8 cellular contexts compared by ENCODE assay signal in the genomic region with DNA sequence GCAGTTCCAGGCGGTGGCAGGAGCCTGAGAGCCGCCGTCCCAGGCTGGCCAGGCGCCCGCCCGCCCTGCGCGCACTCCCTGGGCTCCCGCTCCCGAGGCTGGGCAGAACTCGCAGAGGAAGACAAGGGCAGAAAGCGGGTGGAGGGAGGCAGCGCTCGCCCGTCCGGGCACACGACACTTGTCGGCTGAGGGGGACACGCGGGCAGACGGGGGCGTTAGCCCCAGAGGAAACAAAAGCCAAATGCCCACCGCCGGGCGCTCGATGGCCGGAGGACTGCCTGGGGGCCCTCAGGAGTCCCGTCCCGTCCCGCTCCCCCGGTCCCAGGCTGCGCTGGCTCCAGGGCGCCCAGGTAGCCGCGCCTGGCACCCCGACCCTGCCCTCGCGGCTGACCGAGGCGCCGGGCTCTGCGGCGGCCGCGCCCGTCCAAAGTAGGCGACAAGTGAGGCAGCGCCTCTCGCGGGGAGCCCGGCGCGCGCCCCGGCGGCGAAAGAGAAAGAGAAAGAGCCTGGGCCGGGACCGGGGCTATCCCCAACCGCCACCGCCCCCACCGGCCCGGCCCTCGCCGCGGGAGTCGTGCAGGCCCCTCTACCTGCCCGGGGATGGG. TPM values are rescaled to one million over a fixed set of nuclear protein-coding genes. Genes with fewer than 3 reads are reported as not detected.
DNase-seq lines count a peak whose midpoint lies in the region; ATAC-seq, FAIRE-seq and TF ChIP-seq lines count a peak whose summit lies in the region.

No MANE protein-coding gene starts in this region.

- H3K79me2 ChIP-seq in astrocyte (ENCODE audit: insufficient read depth, low read length) = no peaks in the 10 kb centered on the region

- in situ Hi-C loops in gastrocnemius medialis (cut with MboI; ENCODE audit: low sequenced_read_pairs in 4 of 4) = no loop called here

- H3K36me3 ChIP-seq in astrocyte (ENCODE audit: insufficient read depth, low read length) = no peaks in the 10 kb centered on the region
- H3K36me3 ChIP-seq in iPS-20b (ENCODE audit: insufficient read depth, low read depth, low read length) = no peaks in the 10 kb centered on the region
- no peaks in the 10 kb centered on the region for H3K36me3 ChIP-seq in gastrocnemius medialis

- peak overlapping the region; percentile 86 for H2AFZ ChIP-seq in astrocyte (ENCODE audit: low read depth, low read length)

- TF ChIP-seq POLR2A in GM12891 (IDR thresholded peaks at IDR 0.05; ENCODE audit: low read depth, low read length) (no peak), gastrocnemius medialis (IDR thresholded peaks at IDR 0.05) (no peak)

- DNase-seq in GM12891 (ENCODE audit: insufficient read length, low spot score) (peak; percentile 76), NCI-H226 (peak; percentile 31), astrocyte (ENCODE audit: low read depth) (no peak), gastrocnemius medialis (peak; percentile 7 to 33), HFFc6 (no peak), NCI-H1417 treated with DMSO at 0.1 percent for 48 hours (lab: John Stamatoyannopoulos, UW) (no peak)

- no peaks in the 10 kb centered on the region for H3K9me3 Mint-ChIP-seq in astrocyte (ENCODE audit: unreplicated experiment)
- peaks cover 35% of the 10 kb centered on the region for H3K9me3 Mint-ChIP-seq in HFFc6

- FAIRE-seq in GM12891 (lab: Jason Lieb, UNC) (no peak), astrocyte (lab: Jason Lieb, UNC) (no peak)

- H3K36me3 Mint-ChIP-seq in astrocyte (ENCODE audit: low read depth, unreplicated experiment) = peaks cover 2% of the 10 kb centered on the region
- 0 out of 2 replicates have a peak, but pooled peaks cover 6% of the 10 kb centered on the region for H3K36me3 Mint-ChIP-seq in HFFc6 (ENCODE audit: low read depth)

- H3K4me3 Mint-ChIP-seq in astrocyte (ENCODE audit: unreplicated experiment) (peak overlapping the region; percentile 66), HFFc6 (no peak overlapping the region)

- H3K27me3 Mint-ChIP-seq in astrocyte (ENCODE audit: low read depth, unreplicated experiment) (peaks cover 27% of the 10 kb centered on the region), HFFc6 (ENCODE audit: insufficient read depth) (no peaks in the 10 kb centered on the region)

- H3K4me1 ChIP-seq in astrocyte (ENCODE audit: insufficient read depth, low read length) (no peaks in the 10 kb centered on the region), iPS-20b (ENCODE audit: insufficient read depth, low read length) (no peaks in the 10 kb centered on the region), gastrocnemius medialis (no peaks in the 10 kb centered on the region)

- H3K4me2 ChIP-seq in astrocyte (ENCODE audit: low read length) = peak overlapping the region; percentile 84

- H3K27ac ChIP-seq in astrocyte (ENCODE audit: low read depth, low read length) (no peak overlapping the region), iPS-20b (ENCODE audit: low read length) (no peak overlapping the region), gastrocnemius medialis (peak overlapping the region; percentile 46 to 61 (median 56))

- H3K4me3 ChIP-seq in astrocyte (ENCODE audit: insufficient read depth, low read depth, low read length) = peak overlapping the region; percentile 51
- H3K4me3 ChIP-seq in iPS-20b (ENCODE audit: low read length) = peak overlapping the region; percentile 61
- peak overlapping the region; percentile 54 to 74 (median 62) for H3K4me3 ChIP-seq in gastrocnemius medialis

- H3K27me3 ChIP-seq in astrocyte (ENCODE audit: insufficient read depth, low read length) (peaks cover 15% of the 10 kb centered on the region), iPS-20b (ENCODE audit: insufficient read depth, low read length) (peaks cover 38% of the 10 kb centered on the region), gastrocnemius medialis (peaks cover 4 to 20% (median 5%) of the 10 kb centered on the region in 3 donors)

- H3K9me3 ChIP-seq in astrocyte (ENCODE audit: insufficient read depth, low read depth, low read length) (no peaks in the 10 kb centered on the region), iPS-20b (ENCODE audit: insufficient read depth, low read depth, low read length) (no peaks in the 10 kb centered on the region), gastrocnemius medialis (no peaks in the 10 kb centered on the region)

- H3K4me1 Mint-ChIP-seq in astrocyte (ENCODE audit: low read depth, unreplicated experiment) = no peaks in the 10 kb centered on the region
- H3K4me1 Mint-ChIP-seq in HFFc6 (ENCODE audit: low read depth) = no peaks in the 10 kb centered on the region

- H3K27ac Mint-ChIP-seq in astrocyte (ENCODE audit: unreplicated experiment) = no peak overlapping the region
- H3K27ac Mint-ChIP-seq in HFFc6 = no peak overlapping the region

- H3K9ac ChIP-seq in astrocyte (ENCODE audit: low read length) (peak overlapping the region; percentile 59), iPS-20b (ENCODE audit: low read depth, low read length) (peak overlapping the region; percentile 53; the same call in 1 of the 2 replicates)

- TF ChIP-seq CTCF in astrocyte (IDR thresholded peaks at IDR 0.05; ENCODE audit: insufficient read depth, low read depth, low read length) = no peak
- TF ChIP-seq CTCF in gastrocnemius medialis (IDR thresholded peaks at IDR 0.05 in 4 of 5, conservative IDR thresholded peaks at IDR 0.05 in 1 of 5) = no peak
- TF ChIP-seq CTCF in HFFc6 (IDR thresholded peaks at IDR 0.05) = no peak

- peak; percentile 81 for ATAC-seq in GM21825 (IDR thresholded peaks at IDR 0.05; ENCODE audit: unreplicated experiment)
- ATAC-seq in gastrocnemius medialis = peak; percentile 73 to 85

- intact Hi-C loops in gastrocnemius medialis (cut with DNase I; ENCODE audit: low total_unique reads) = no loop called here

- H4K20me1 ChIP-seq in astrocyte (ENCODE audit: insufficient read depth, low read length) = no peaks in the 10 kb centered on the region

TF ChIP-seq in GM12891, 5 proteins besides CTCF, POLR2A, EP300 and RAD21:
- TF ChIP-seq POLR2AphosphoS5 (IDR thresholded peaks at IDR 0.05; ENCODE audit: low read depth, low read length) = no peak
- TF ChIP-seq POU2F2 (IDR thresholded peaks at IDR 0.05; ENCODE audit: low read depth, low read length) = no peak
- TF ChIP-seq TAF1 (IDR thresholded peaks at IDR 0.05; ENCODE audit: low read depth, low read length) = no peak
- no peak for TF ChIP-seq SPI1 (IDR thresholded peaks at IDR 0.05; ENCODE audit: low read depth, low read length)
- TF ChIP-seq PAX5 (IDR thresholded peaks at IDR 0.05; ENCODE audit: insufficient read depth, low read length, severe bottlenecking) = no peak
TF ChIP-seq in GM12891: peak in this region for 0.

RNA-seq across cellular contexts. Expression of a gene that starts 0.5 kb away (rescaled TPM):
- 1.2 TPM for polyA plus RNA-seq in GM12891 (2012; ENCODE audit: low read depth, missing spikeins)
- 0.52 and 0.58 TPM in 2 replicates for total RNA-seq in astrocyte
- total RNA-seq in gastrocnemius medialis = 1 to 10 TPM in 1 of 4 donors, under 1 TPM in 3; 0.40 to 3.8 (median 0.76) TPM
- not detected for total RNA-seq in HFFc6 (2021; fragmentation: NEBNext Ultra II Directional; extraction: Animal tissue kit (Norgen Biotek cat#: 25700))

Comparison
In these comparisons a context has a peak if more than half of its experiments do, and no peak if none do; other contexts are left out.
1. DNase-seq: peak in GM12891 (single experiment), NCI-H226 (single experiment) and gastrocnemius medialis (2 of 2); none in astrocyte (single experiment), HFFc6 (single experiment) and NCI-H1417 treated with DMSO at 0.1 percent for 48 hours (single experiment).
2. H3K27ac ChIP-seq: peak in gastrocnemius medialis (4 of 4); none in astrocyte (single experiment) and iPS-20b (single experiment).
3. Peak in every context shown above with its lines, with median percentiles within 50 percentile points of each other: H3K4me3 ChIP-seq.